Comparison of ENCODE assay signal across 18 cellular contexts in the genomic region with DNA sequence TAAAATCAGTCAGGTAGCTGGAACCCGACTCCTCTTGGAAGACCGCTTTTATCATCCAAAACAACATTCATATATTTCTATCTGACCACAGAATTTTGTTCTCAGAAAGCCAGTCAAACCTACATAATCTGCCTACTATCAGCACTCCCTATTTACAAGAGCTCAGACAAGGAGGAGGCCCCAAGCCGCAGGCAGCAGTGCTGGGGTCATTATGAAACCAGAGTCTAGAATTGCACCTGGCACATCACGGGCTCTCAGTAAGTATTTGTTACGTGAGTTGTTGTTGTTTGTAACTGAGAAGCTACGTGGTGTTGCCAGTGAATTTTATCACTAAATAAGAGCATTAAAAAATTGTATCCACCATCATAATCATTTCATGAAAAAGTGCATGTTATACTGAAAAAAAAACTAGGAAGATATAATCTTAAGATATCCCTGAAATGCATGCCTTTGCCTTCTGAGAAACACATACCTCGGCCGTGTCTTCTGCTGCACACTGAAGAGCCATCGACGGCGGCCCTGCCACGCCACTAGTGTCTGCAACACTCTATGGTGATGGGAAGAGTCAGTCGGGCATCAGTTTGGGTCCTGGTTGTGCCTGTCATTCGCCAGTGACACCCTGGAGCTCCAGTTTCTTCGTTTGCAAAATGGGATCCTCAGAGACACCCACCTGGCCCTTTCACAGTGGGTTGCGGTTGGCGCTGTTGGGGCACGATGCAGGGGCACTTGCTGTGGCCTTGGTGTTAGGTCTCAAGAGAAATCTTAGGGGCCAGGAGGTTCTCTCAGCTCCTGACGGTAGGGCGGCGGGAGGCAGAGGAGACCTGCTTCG.
DNase-seq lines count a peak whose midpoint lies in the region; ATAC-seq and TF ChIP-seq lines count a peak whose summit lies in the region.
"Had no signal": no experiment of that assay in that cellular context is flagged by ENCODE, and none has a peak within 500 bp of the region (broad histone marks: within the 10 kb centered on the region; RNA-seq: fewer than 3 reads in every experiment).

No MANE protein-coding gene starts in this region.

- peaks cover 30% of the 10 kb centered on the region for H3K4me1 Mint-ChIP-seq in mesothelial cell of epicardium
- H3K4me1 Mint-ChIP-seq: CD14-positive monocyte, T-cell had no signal

- DNase-seq in RPMI8226, result peak; percentile 88
- DNase-seq in mesothelial cell of epicardium (ENCODE audit: low spot score in 2 of 2, unreplicated experiment in 2 of 2), result no peak
- DNase-seq in NCI-H1417 treated with DMSO at 0.1 percent for 48 hours (lab: John Stamatoyannopoulos, UW), result no peak
- DNase-seq in NCI-H748 (lab: John Stamatoyannopoulos, UW; ENCODE audit: unreplicated experiment), result no peak
- DNase-seq in SW480 (ENCODE audit: low spot score), result no peak
- DNase-seq: ACHN, AML-193, COR-L47, DMS153, MV-4-11, NCI-H1417, T-cell had no signal

- H3K36me3 Mint-ChIP-seq in mesothelial cell of epicardium, result no peaks in the 10 kb centered on the region
- H3K36me3 Mint-ChIP-seq: CD14-positive monocyte, T-cell had no signal

- H3K27me3 Mint-ChIP-seq in mesothelial cell of epicardium (ENCODE audit: low read depth), result peaks cover 5% of the 10 kb centered on the region
- H3K27me3 Mint-ChIP-seq: T-cell had no signal

- peak overlapping the region; percentile 14 for H3K27ac Mint-ChIP-seq in mesothelial cell of epicardium
- H3K27ac Mint-ChIP-seq: CD14-positive monocyte, T-cell had no signal

- ATAC-seq in GM19351 (IDR thresholded peaks at IDR 0.05; ENCODE audit: unreplicated experiment) (peak; percentile 76), GM21526 (IDR thresholded peaks at IDR 0.05; ENCODE audit: low FRiP score, unreplicated experiment) (peak; percentile 69)
- ATAC-seq: HCT116, Panc1, Right ventricle myocardium inferior, T-cell had no signal

- no peak overlapping the region for H3K4me3 Mint-ChIP-seq in mesothelial cell of epicardium
- H3K4me3 Mint-ChIP-seq: CD14-positive monocyte, T-cell had no signal

- H3K9me3 Mint-ChIP-seq in mesothelial cell of epicardium, result no peaks in the 10 kb centered on the region
- H3K9me3 Mint-ChIP-seq: T-cell had no signal

- no peak for TF ChIP-seq CTCF in mesothelial cell of epicardium (IDR thresholded peaks at IDR 0.05; ENCODE audit: unreplicated experiment)
